Comparison of ENCODE assay signal across 8 cellular contexts in genomic region chr1:179298952-179299351, GRCh38. TPM values are rescaled to one million over a fixed set of nuclear protein-coding genes. Genes with fewer than 3 reads are reported as not detected.
DNase-seq lines count a peak whose midpoint lies in the region; ATAC-seq and TF ChIP-seq lines count a peak whose summit lies in the region.

No MANE protein-coding gene starts in this region.

- 78 to 85% (median 83%) methylated on average over 3 of the region's 3 CpGs for WGBS in heart left ventricle, 4 donors

- no peak for TF ChIP-seq POLR2A in heart left ventricle (IDR thresholded peaks at IDR 0.05)

- peaks cover 0 to 55% (median 12%) of the 10 kb centered on the region in 12 donors for H3K4me1 ChIP-seq in heart left ventricle

- CTCF ChIA-PET in activated CD8-positive, alpha-beta T cell treated with anti-CD3 and anti-CD28 coated beads for 36 hours (lab: Charles Lee) = no interaction called here

- peak overlapping the region; percentile 14 for H3K4me3 Mint-ChIP-seq in activated CD8-positive, alpha-beta T cell treated with anti-CD3 and anti-CD28 coated beads for 36 hours
- H3K4me3 Mint-ChIP-seq in stimulated activated naive B cell treated with anti-CD40 and anti-IgM and Interleukin-4, amounts not matched to agents 10 μg/mL and 1 μg/mL and 100 μg/mL, for 72 hours = peak overlapping the region in 1 of 2 donors; percentile 1

- H3K36me3 ChIP-seq in heart left ventricle = peaks cover 0 to 21% (median 17%) of the 10 kb centered on the region in 9 donors

- intact Hi-C loops in activated CD8-positive, alpha-beta T cell treated with anti-CD3 and anti-CD28 coated beads for 36 hours (cut with micrococcal nuclease) = loop anchor here (5.0 kb wide), 2 partner anchors 68 to 172 kb away; partner anchors contain the start of gene AXDND1
- intact Hi-C loops in heart left ventricle (cut with DNase I) = loop anchor here in 5 of 10 donors (10.0 kb wide), 6 partner anchors 56 to 204 kb away; partner anchors contain the start of genes ABL2 (in 1 of the 5) and AXDND1 (in 1 of the 5)

- no peak overlapping the region for H3K4me3 ChIP-seq in heart left ventricle

- H3K9me3 ChIP-seq in heart left ventricle = no peaks in the 10 kb centered on the region

- no peaks in the 10 kb centered on the region for H3K9me3 Mint-ChIP-seq in activated CD8-positive, alpha-beta T cell treated with anti-CD3 and anti-CD28 coated beads for 36 hours
- H3K9me3 Mint-ChIP-seq in stimulated activated naive B cell treated with anti-CD40 and anti-IgM and Interleukin-4, amounts not matched to agents 10 μg/mL and 1 μg/mL and 100 μg/mL, for 72 hours = peaks cover 0 to 2% of the 10 kb centered on the region in 2 donors

- no peaks in the 10 kb centered on the region for H3K27me3 ChIP-seq in heart left ventricle

- peak overlapping the region; percentile 88 for H3K27ac Mint-ChIP-seq in activated CD8-positive, alpha-beta T cell treated with anti-CD3 and anti-CD28 coated beads for 36 hours
- H3K27ac Mint-ChIP-seq in stimulated activated naive B cell treated with anti-CD40 and anti-IgM and Interleukin-4, amounts not matched to agents 10 μg/mL and 1 μg/mL and 100 μg/mL, for 72 hours = no peak overlapping the region

- ATAC-seq in HG03095 (IDR thresholded peaks at IDR 0.05; ENCODE audit: unreplicated experiment) (peak; percentile 82), heart left ventricle (no peak)
- ATAC-seq in activated CD8-positive, alpha-beta T cell treated with anti-CD3 and anti-CD28 coated beads for 36 hours = peak; percentile 86
- ATAC-seq in stimulated activated naive B cell treated with anti-CD40 and anti-IgM and Interleukin-4, amounts not matched to agents 10 μg/mL and 1 μg/mL and 100 μg/mL, for 72 hours (replicated peaks) = peak; percentile 68 to 70

- H3K36me3 Mint-ChIP-seq in activated CD8-positive, alpha-beta T cell treated with anti-CD3 and anti-CD28 coated beads for 36 hours (ENCODE audit: low read depth) = peaks cover 55% of the 10 kb centered on the region
- peaks cover 35 to 52% of the 10 kb centered on the region in 2 donors for H3K36me3 Mint-ChIP-seq in stimulated activated naive B cell treated with anti-CD40 and anti-IgM and Interleukin-4, amounts not matched to agents 10 μg/mL and 1 μg/mL and 100 μg/mL, for 72 hours

- no peak overlapping the region for H3K27ac ChIP-seq in heart left ventricle

- POLR2A ChIA-PET in activated CD8-positive, alpha-beta T cell treated with anti-CD3 and anti-CD28 coated beads for 36 hours (lab: Charles Lee) = no interaction called here

- no peak for TF ChIP-seq CTCF in activated CD8-positive, alpha-beta T cell treated with anti-CD3 and anti-CD28 coated beads for 36 hours (IDR thresholded peaks at IDR 0.05)
- TF ChIP-seq CTCF in heart left ventricle (IDR thresholded peaks at IDR 0.05) = no peak

- peak; percentile 77 for DNase-seq in activated effector memory CD4-positive, alpha-beta T cell treated with anti-CD3 and anti-CD28 coated beads, Interleukin-2, amount 50 U/mL, for 16 hours
- no peak for DNase-seq in activated effector memory CD4-positive, alpha-beta T cell treated with Interleukin-2 at 50 U/mL for 16 hours
- DNase-seq in activated CD8-positive, alpha-beta T cell treated with anti-CD3 and anti-CD28 coated beads for 36 hours = peak; percentile 79
- no peak for DNase-seq in stimulated activated naive B cell treated with anti-CD40 and anti-IgM and Interleukin-4, amounts not matched to agents 10 μg/mL and 1 μg/mL and 100 μg/mL, for 72 hours
- DNase-seq in AG20443 (ENCODE audit: low spot score) (no peak), heart left ventricle (no peak), NCI-H2107 (lab: John Stamatoyannopoulos, UW) (no peak)

- H3K4me1 Mint-ChIP-seq in activated CD8-positive, alpha-beta T cell treated with anti-CD3 and anti-CD28 coated beads for 36 hours (ENCODE audit: low read depth) = peaks cover 62% of the 10 kb centered on the region
- H3K4me1 Mint-ChIP-seq in stimulated activated naive B cell treated with anti-CD40 and anti-IgM and Interleukin-4, amounts not matched to agents 10 μg/mL and 1 μg/mL and 100 μg/mL, for 72 hours = peaks cover 35 to 70% of the 10 kb centered on the region in 2 donors

- H3K27me3 Mint-ChIP-seq in activated CD8-positive, alpha-beta T cell treated with anti-CD3 and anti-CD28 coated beads for 36 hours = no peaks in the 10 kb centered on the region
- H3K27me3 Mint-ChIP-seq in stimulated activated naive B cell treated with anti-CD40 and anti-IgM and Interleukin-4, amounts not matched to agents 10 μg/mL and 1 μg/mL and 100 μg/mL, for 72 hours = no peaks in the 10 kb centered on the region

RNA-seq across cellular contexts. Expression of gene SOAT1, which starts 5.4 kb away (rescaled TPM):
- total RNA-seq in activated CD8-positive, alpha-beta T cell treated with anti-CD3 and anti-CD28 coated beads for 36 hours = 10 to 100 TPM; 58.0 to 58.7 TPM
- total RNA-seq in heart left ventricle = 10 to 100 TPM in 3 of 9 donors, 1 to 10 TPM in 6; 5.5 to 34.8 (median 8.1) TPM
- 1 to 10 TPM; 2.0 to 4.8 TPM for polyA plus RNA-seq in heart left ventricle

Comparison
In these comparisons a context has a peak if more than half of its experiments do, and no peak if none do; other contexts are left out.
1. DNase-seq: peak in activated effector memory CD4-positive, alpha-beta T cell treated with anti-CD3 and anti-CD28 coated beads, Interleukin-2, amount 50 U/mL, for 16 hours (single experiment) and activated CD8-positive, alpha-beta T cell treated with anti-CD3 and anti-CD28 coated beads for 36 hours (single experiment); none in activated effector memory CD4-positive, alpha-beta T cell treated with Interleukin-2 at 50 U/mL for 16 hours (single experiment), stimulated activated naive B cell treated with anti-CD40 and anti-IgM and Interleukin-4, amounts not matched to agents 10 μg/mL and 1 μg/mL and 100 μg/mL, for 72 hours (single experiment), AG20443 (single experiment), heart left ventricle (0 of 5) and NCI-H2107 (single experiment).
2. ATAC-seq: peak in HG03095 (single experiment), activated CD8-positive, alpha-beta T cell treated with anti-CD3 and anti-CD28 coated beads for 36 hours (single experiment) and stimulated activated naive B cell treated with anti-CD40 and anti-IgM and Interleukin-4, amounts not matched to agents 10 μg/mL and 1 μg/mL and 100 μg/mL, for 72 hours (2 of 2); none in heart left ventricle (0 of 4).